ENCODE assay signal across 1 cellular context in genomic region chr10:61752111-61753011, GRCh38.
TF ChIP-seq lines count a peak whose summit lies in the region.

No MANE protein-coding gene starts in this region.

TF ChIP-seq in K562, 482 proteins besides CTCF, POLR2A, EP300 and RAD21 (continued from another document and continues in another):
- TF ChIP-seq HOMEZ (CRISPR knock-in tag; IDR thresholded peaks at IDR 0.05) = no peak
- 0 out of 2 replicates have a peak, but pooled peaks have one; percentile 20 for TF ChIP-seq MEF2D (tag; conservative IDR thresholded peaks at IDR 0.05; ENCODE audit: low read depth)
- TF ChIP-seq, protein P1, sequence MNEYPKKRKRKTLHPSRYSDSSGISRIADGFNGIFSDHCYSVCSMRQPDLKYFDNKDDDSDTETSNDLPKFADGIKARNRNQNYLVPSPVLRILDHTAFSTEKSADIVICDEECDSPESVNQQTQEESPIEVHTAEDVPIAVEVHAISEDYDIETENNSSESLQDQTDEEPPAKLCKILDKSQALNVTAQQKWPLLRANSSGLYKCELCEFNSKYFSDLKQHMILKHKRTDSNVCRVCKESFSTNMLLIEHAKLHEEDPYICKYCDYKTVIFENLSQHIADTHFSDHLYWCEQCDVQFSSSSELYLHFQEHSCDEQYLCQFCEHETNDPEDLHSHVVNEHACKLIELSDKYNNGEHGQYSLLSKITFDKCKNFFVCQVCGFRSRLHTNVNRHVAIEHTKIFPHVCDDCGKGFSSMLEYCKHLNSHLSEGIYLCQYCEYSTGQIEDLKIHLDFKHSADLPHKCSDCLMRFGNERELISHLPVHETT (CRISPR knock-in tag; conservative IDR thresholded peaks at IDR 0.05 in 1 of 2, IDR thresholded peaks at IDR 0.05 in 1 of 2) = peak in 1 of 2 experiments; percentile 37; a peak in 1 of 4 replicates
- 0 out of 2 replicates have a peak, but pooled peaks have one; percentile 25 for TF ChIP-seq GATAD2B (IDR thresholded peaks at IDR 0.05; ENCODE audit: borderline replicate concordance)
- TF ChIP-seq ERF (CRISPR knock-in tag; IDR thresholded peaks at IDR 0.05) = no peak
- TF ChIP-seq PRMT5 (CRISPR knock-in tag; IDR thresholded peaks at IDR 0.05) = no peak
- TF ChIP-seq ZNF311 (CRISPR knock-in tag; IDR thresholded peaks at IDR 0.05) = peak; percentile 58; the same call in 1 of the 2 replicates
- TF ChIP-seq, protein P2, sequence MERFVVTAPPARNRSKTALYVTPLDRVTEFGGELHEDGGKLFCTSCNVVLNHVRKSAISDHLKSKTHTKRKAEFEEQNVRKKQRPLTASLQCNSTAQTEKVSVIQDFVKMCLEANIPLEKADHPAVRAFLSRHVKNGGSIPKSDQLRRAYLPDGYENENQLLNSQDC (CRISPR knock-in tag; IDR thresholded peaks at IDR 0.05) = no peak
- TF ChIP-seq TAL1 (IDR thresholded peaks at IDR 0.05) = peak; percentile 4; the same call in 1 of the 2 replicates
- no peak for TF ChIP-seq NR4A1 (CRISPR knock-in tag; IDR thresholded peaks at IDR 0.05)
- TF ChIP-seq NR4A1 (tag; IDR thresholded peaks at IDR 0.05) = no peak
- TF ChIP-seq C11orf30 (IDR thresholded peaks at IDR 0.05; ENCODE audit: low read depth) = peak; percentile 79
- no peak for TF ChIP-seq ZNF518B (CRISPR knock-in tag; IDR thresholded peaks at IDR 0.05)
- no peak for TF ChIP-seq ZNF76 (CRISPR knock-in tag; IDR thresholded peaks at IDR 0.05; ENCODE audit: borderline replicate concordance)
- TF ChIP-seq CCAR2 (IDR thresholded peaks at IDR 0.05; ENCODE audit: low read depth, low read length) = no peak
- TF ChIP-seq, protein P3, sequence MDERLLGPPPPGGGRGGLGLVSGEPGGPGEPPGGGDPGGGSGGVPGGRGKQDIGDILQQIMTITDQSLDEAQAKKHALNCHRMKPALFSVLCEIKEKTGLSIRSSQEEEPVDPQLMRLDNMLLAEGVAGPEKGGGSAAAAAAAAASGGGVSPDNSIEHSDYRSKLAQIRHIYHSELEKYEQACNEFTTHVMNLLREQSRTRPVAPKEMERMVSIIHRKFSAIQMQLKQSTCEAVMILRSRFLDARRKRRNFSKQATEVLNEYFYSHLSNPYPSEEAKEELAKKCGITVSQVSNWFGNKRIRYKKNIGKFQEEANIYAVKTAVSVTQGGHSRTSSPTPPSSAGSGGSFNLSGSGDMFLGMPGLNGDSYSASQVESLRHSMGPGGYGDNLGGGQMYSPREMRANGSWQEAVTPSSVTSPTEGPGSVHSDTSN (CRISPR knock-in tag; IDR thresholded peaks at IDR 0.05; ENCODE audit: low read depth) = no peak
- TF ChIP-seq, protein P3 (tag; conservative IDR thresholded peaks at IDR 0.05; ENCODE audit: low read depth) = peak; percentile 62
- TF ChIP-seq ATF7 (IDR thresholded peaks at IDR 0.05) = 0 out of 2 replicates have a peak, but pooled peaks have one; percentile 8
- TF ChIP-seq ZNF316 (IDR thresholded peaks at IDR 0.05) = peak; percentile 93
- TF ChIP-seq, protein P4, sequence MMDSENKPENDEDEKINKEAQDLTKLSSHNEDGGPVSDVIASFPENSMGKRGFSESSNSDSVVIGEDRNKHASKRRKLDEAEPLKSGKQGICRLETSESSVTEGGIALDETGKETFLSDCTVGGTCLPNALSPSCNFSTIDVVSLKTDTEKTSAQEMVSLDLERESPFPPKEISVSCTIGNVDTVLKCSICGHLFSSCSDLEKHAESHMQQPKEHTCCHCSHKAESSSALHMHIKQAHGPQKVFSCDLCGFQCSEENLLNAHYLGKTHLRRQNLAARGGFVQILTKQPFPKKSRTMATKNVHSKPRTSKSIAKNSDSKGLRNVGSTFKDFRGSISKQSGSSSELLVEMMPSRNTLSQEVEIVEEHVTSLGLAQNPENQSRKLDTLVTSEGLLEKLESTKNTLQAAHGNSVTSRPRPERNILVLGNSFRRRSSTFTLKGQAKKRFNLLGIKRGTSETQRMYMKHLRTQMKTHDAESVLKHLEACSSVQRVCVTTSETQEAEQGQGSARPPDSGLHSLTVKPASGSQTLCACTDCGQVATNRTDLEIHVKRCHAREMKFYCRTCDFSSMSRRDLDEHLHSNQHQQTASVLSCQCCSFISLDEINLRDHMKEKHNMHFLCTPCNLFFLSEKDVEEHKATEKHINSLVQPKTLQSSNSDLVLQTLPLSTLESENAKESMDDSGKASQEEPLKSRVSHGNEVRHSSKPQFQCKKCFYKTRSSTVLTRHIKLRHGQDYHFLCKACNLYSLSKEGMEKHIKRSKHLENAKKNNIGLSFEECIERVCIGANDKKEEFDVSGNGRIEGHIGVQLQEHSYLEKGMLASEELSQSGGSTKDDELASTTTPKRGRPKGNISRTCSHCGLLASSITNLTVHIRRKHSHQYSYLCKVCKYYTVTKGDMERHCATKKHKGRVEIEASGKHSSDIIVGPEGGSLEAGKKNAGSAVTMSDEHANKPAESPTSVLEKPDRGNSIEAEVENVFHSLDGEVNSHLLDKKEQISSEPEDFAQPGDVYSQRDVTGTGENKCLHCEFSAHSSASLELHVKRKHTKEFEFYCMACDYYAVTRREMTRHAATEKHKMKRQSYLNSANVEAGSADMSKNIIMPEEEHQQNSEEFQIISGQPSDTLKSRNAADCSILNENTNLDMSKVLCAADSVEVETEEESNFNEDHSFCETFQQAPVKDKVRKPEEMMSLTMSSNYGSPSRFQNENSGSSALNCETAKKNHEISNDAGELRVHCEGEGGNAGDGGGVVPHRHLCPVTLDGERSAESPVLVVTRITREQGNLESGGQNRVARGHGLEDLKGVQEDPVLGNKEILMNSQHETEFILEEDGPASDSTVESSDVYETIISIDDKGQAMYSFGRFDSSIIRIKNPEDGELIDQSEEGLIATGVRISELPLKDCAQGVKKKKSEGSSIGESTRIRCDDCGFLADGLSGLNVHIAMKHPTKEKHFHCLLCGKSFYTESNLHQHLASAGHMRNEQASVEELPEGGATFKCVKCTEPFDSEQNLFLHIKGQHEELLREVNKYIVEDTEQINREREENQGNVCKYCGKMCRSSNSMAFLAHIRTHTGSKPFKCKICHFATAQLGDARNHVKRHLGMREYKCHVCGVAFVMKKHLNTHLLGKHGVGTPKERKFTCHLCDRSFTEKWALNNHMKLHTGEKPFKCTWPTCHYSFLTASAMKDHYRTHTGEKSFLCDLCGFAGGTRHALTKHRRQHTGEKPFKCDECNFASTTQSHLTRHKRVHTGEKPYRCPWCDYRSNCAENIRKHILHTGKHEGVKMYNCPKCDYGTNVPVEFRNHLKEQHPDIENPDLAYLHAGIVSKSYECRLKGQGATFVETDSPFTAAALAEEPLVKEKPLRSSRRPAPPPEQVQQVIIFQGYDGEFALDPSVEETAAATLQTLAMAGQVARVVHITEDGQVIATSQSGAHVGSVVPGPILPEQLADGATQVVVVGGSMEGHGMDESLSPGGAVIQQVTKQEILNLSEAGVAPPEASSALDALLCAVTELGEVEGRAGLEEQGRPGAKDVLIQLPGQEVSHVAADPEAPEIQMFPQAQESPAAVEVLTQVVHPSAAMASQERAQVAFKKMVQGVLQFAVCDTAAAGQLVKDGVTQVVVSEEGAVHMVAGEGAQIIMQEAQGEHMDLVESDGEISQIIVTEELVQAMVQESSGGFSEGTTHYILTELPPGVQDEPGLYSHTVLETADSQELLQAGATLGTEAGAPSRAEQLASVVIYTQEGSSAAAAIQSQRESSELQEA (IDR thresholded peaks at IDR 0.05; ENCODE audit: low read depth) = no peak
- TF ChIP-seq ATF1 (CRISPR knock-in tag; IDR thresholded peaks at IDR 0.05) = no peak
- TF ChIP-seq ATF1 (tag; IDR thresholded peaks at IDR 0.05) = peak; percentile 29; the same call in 1 of the 2 replicates
- TF ChIP-seq, protein P5, sequence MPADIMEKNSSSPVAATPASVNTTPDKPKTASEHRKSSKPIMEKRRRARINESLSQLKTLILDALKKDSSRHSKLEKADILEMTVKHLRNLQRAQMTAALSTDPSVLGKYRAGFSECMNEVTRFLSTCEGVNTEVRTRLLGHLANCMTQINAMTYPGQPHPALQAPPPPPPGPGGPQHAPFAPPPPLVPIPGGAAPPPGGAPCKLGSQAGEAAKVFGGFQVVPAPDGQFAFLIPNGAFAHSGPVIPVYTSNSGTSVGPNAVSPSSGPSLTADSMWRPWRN (IDR thresholded peaks at IDR 0.05; ENCODE audit: low read depth) = no peak
- TF ChIP-seq ZNF318 (IDR thresholded peaks at IDR 0.05; ENCODE audit: borderline replicate concordance in 1 of 2, low read depth in 1 of 2) = 0 out of 4 replicates have a peak, but pooled peaks of 1 of the 2 experiments have one; percentile 51
- 0 out of 2 replicates have a peak, but pooled peaks have one; percentile 27 for TF ChIP-seq SMAD4 (CRISPR knock-in tag; conservative IDR thresholded peaks at IDR 0.05)
